ENCODE assay signal across 31 cellular contexts in the genomic region with DNA sequence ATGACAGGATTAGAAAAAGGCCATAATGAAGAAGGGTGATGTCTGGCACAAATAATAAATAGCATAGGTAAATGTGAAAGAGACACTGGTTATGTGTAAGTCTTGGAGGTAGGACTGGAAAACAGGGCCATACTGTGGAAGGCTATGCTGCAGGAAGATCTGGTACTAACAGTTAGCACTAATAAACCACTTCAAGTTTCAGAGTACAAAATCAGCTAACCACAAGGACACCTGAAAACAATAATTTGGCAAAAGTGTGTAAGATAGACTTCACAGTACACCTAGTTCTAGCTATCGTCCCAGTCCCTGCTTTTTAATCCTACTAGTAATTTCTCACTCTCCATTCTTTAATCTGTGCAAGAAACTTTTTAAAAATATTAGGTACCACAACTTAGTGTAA. TPM values are rescaled to one million over a fixed set of nuclear protein-coding genes. Genes with fewer than 3 reads are reported as not detected.
DNase-seq lines count a peak whose midpoint lies in the region; ATAC-seq and TF ChIP-seq lines count a peak whose summit lies in the region.
"Had no signal": no experiment of that assay in that cellular context is flagged by ENCODE, and none has a peak within 500 bp of the region (broad histone marks: within the 10 kb centered on the region; RNA-seq: fewer than 3 reads in every experiment).

No MANE protein-coding gene starts in this region.

- H3K36me3 ChIP-seq in DND-41 (ENCODE audit: insufficient read depth, low read length) (peaks cover 43% of the 10 kb centered on the region; the same call in 1 of the 2 replicates), MM.1S (replicated peaks; ENCODE audit: insufficient read depth, low read length) (no peaks in the 10 kb centered on the region), GM23248 (ENCODE audit: low read depth) (no peaks in the 10 kb centered on the region)
- H3K36me3 ChIP-seq: brain microvascular endothelial cell had no signal

- H3K9me3 ChIP-seq in DND-41 (ENCODE audit: insufficient read depth, low read length, severe bottlenecking) (no peaks in the 10 kb centered on the region), MM.1S (replicated peaks; ENCODE audit: insufficient read depth, low read length) (no peaks in the 10 kb centered on the region), GM23248 (ENCODE audit: low read depth) (no peaks in the 10 kb centered on the region)
- H3K9me3 ChIP-seq: A549, esophagus squamous epithelium, suprapubic skin, upper lobe of left lung had no signal

- H3K79me2 ChIP-seq in DND-41 (ENCODE audit: insufficient read depth, low read length): no peaks in the 10 kb centered on the region
- no peaks in the 10 kb centered on the region for H3K79me2 ChIP-seq in MM.1S (ENCODE audit: low read length)
- no peaks in the 10 kb centered on the region for H3K79me2 ChIP-seq in GM23248 (ENCODE audit: insufficient read depth)
- H3K79me2 ChIP-seq: parathyroid adenoma had no signal

- no peak overlapping the region for H3K4me3 ChIP-seq in DND-41 (ENCODE audit: low read depth in 1 of 2, low read length in 2 of 2)
- no peak overlapping the region for H3K4me3 ChIP-seq in MM.1S (ENCODE audit: low read length)
- no peak overlapping the region for H3K4me3 ChIP-seq in GM23248
- H3K4me3 ChIP-seq: A549, esophagus squamous epithelium, GM23338, suprapubic skin, upper lobe of left lung had no signal

- H3F3A ChIP-seq in MM.1S (ENCODE audit: insufficient read depth, low read length) (peaks cover 6% of the 10 kb centered on the region; the same call in 1 of the 2 replicates), GM23248 (ENCODE audit: insufficient read depth) (no peaks in the 10 kb centered on the region)

- H3K27ac ChIP-seq in DND-41 (ENCODE audit: low read length): no peak overlapping the region
- H3K27ac ChIP-seq in MM.1S (ENCODE audit: low read length): peak overlapping the region; percentile 11; the same call in 1 of the 2 replicates
- no peak overlapping the region for H3K27ac ChIP-seq in GM23248
- H3K27ac ChIP-seq: A549, brain microvascular endothelial cell, esophagus squamous epithelium, foreskin keratinocyte, parathyroid adenoma, suprapubic skin, upper lobe of left lung had no signal

- no peaks in the 10 kb centered on the region for H3K4me1 Mint-ChIP-seq in glutamatergic neuron (ENCODE audit: low read depth, unreplicated experiment)
- H3K4me1 Mint-ChIP-seq in activated T-cell treated with anti-CD3 and anti-CD28 coated beads, Interleukin-2, amount 50 U/mL, for 4 hours (ENCODE audit: low read depth): no peaks in the 10 kb centered on the region
- H3K4me1 Mint-ChIP-seq: GM23338 had no signal

- ATAC-seq in DND-41 (ENCODE audit: insufficient read depth, low read depth): 0 out of 3 replicates have a peak, but pooled peaks have one; percentile 17
- ATAC-seq in GM18909 (IDR thresholded peaks at IDR 0.05; ENCODE audit: poor library complexity, unreplicated experiment): peak; percentile 55
- peak; percentile 40 for ATAC-seq in GM21786 (IDR thresholded peaks at IDR 0.05; ENCODE audit: unreplicated experiment)
- ATAC-seq in activated T-cell treated with anti-CD3 and anti-CD28 coated beads, Interleukin-2, amount 50 U/mL, for 4 hours: no peak
- ATAC-seq in HG03520 (IDR thresholded peaks at IDR 0.05; ENCODE audit: unreplicated experiment): no peak
- ATAC-seq: A549; activated CD8-positive, alpha-beta T cell treated with anti-CD3 and anti-CD28 coated beads, Interleukin-2, amount 10 ng/mL, durations not matched to agents 7 days and 5 days; activated naive CD4-positive, alpha-beta T cell treated with anti-CD3 and anti-CD28 coated beads, Interleukin-2, amount 50 U/mL, for 72 hours; activated T-helper 17 cell treated with anti-CD3 and anti-CD28 coated beads, Interleukin-2, amount 50 U/mL, for 72 hours; foreskin keratinocyte; GM23338 had no signal

- WGBS in GM23248 (ENCODE audit: low coverage in 1 of 2, low lambda C conversion rate in 2 of 2, missing lambda C conversion rate in 2 of 2), 2 experiments: 94 to 96% methylated on average over 1 of the region's 1 CpG

- H3K9ac ChIP-seq in DND-41 (ENCODE audit: low read depth, low read length): no peak overlapping the region
- no peak overlapping the region for H3K9ac ChIP-seq in MM.1S (ENCODE audit: low read length)
- H3K9ac ChIP-seq in GM23248: no peak overlapping the region
- H3K9ac ChIP-seq: parathyroid adenoma had no signal

- no peaks in the 10 kb centered on the region for H3K9me3 Mint-ChIP-seq in glutamatergic neuron (ENCODE audit: unreplicated experiment)
- no peaks in the 10 kb centered on the region for H3K9me3 Mint-ChIP-seq in activated T-cell treated with anti-CD3 and anti-CD28 coated beads, Interleukin-2, amount 50 U/mL, for 4 hours
- H3K9me3 Mint-ChIP-seq: activated naive CD4-positive, alpha-beta T cell treated with anti-CD3 and anti-CD28 coated beads, Interleukin-2, amount 50 U/mL, for 72 hours; activated T-helper 17 cell treated with anti-CD3 and anti-CD28 coated beads, Interleukin-2, amount 50 U/mL, for 72 hours; CD4-positive, CD25-positive, alpha-beta regulatory T cell; GM23338 had no signal

- H3K9me2 ChIP-seq in MM.1S (replicated peaks; ENCODE audit: insufficient read depth, low read length): no peaks in the 10 kb centered on the region
- no peaks in the 10 kb centered on the region for H3K9me2 ChIP-seq in GM23248 (ENCODE audit: insufficient read depth)

- H4K20me1 ChIP-seq in DND-41 (ENCODE audit: insufficient read depth, low read length) (no peaks in the 10 kb centered on the region), MM.1S (ENCODE audit: insufficient read depth, low read length) (no peaks in the 10 kb centered on the region), GM23248 (ENCODE audit: insufficient read depth) (no peaks in the 10 kb centered on the region; the same call in 1 of the 2 replicates)

- H2AFZ ChIP-seq in DND-41 (ENCODE audit: low read depth, low read length) (no peak overlapping the region), MM.1S (ENCODE audit: low read length) (no peak overlapping the region), GM23248 (no peak overlapping the region)
- H2AFZ ChIP-seq: GM23338, parathyroid adenoma had no signal

- TF ChIP-seq CTCF in DND-41 (IDR thresholded peaks at IDR 0.05; ENCODE audit: borderline replicate concordance, extremely low read depth, low read length, poor library complexity, severe bottlenecking): no peak
- no peak for TF ChIP-seq CTCF in MM.1S (IDR thresholded peaks at IDR 0.05; ENCODE audit: low read length)
- TF ChIP-seq CTCF in glutamatergic neuron (IDR thresholded peaks at IDR 0.05; ENCODE audit: partially characterized antibody, unreplicated experiment): no peak

- H3K4me1 ChIP-seq in DND-41 (ENCODE audit: insufficient read depth, low read length) (no peaks in the 10 kb centered on the region), MM.1S (ENCODE audit: low read length) (peaks cover 13% of the 10 kb centered on the region), GM23248 (ENCODE audit: insufficient read depth) (no peaks in the 10 kb centered on the region)
- H3K4me1 ChIP-seq: esophagus squamous epithelium, foreskin keratinocyte, parathyroid adenoma, suprapubic skin, upper lobe of left lung had no signal

- DNase-seq in DND-41: no peak
- DNase-seq in MM.1S: peak; percentile 69
- no peak for DNase-seq in glutamatergic neuron
- no peak for DNase-seq in activated T-cell treated with anti-CD3 and anti-CD28 coated beads, Interleukin-2, amount 50 U/mL, for 4 hours
- no peak for DNase-seq in GM23248
- DNase-seq: activated CD8-positive, alpha-beta T cell treated with anti-CD3 and anti-CD28 coated beads, Interleukin-2, amount 10 ng/mL, durations not matched to agents 7 days and 5 days; AML-193; amygdala; brain microvascular endothelial cell; Calu3; CD4-positive, CD25-positive, alpha-beta regulatory T cell; esophagus squamous epithelium; foreskin keratinocyte; IMR-90; NCI-H1048; NCI-H1694; NCI-H446; NCI-H748 treated with DMSO at 0.1 percent for 48 hours; retina; SIG-M5; stimulated activated naive CD4-positive, alpha-beta T cell treated with Interleukin-2 at 50 U/mL for 16 hours; upper lobe of left lung had no signal

- H3K27me3 ChIP-seq in DND-41 (ENCODE audit: insufficient read depth, low read length, poor library complexity) (no peaks in the 10 kb centered on the region), MM.1S (replicated peaks; ENCODE audit: insufficient read depth, low read length) (no peaks in the 10 kb centered on the region), GM23248 (replicated peaks; ENCODE audit: insufficient read depth) (no peaks in the 10 kb centered on the region)
- H3K27me3 ChIP-seq: brain microvascular endothelial cell, esophagus squamous epithelium, foreskin keratinocyte, suprapubic skin, upper lobe of left lung had no signal

- H3K4me3 Mint-ChIP-seq in glutamatergic neuron (ENCODE audit: unreplicated experiment): no peak overlapping the region
- H3K4me3 Mint-ChIP-seq in activated T-cell treated with anti-CD3 and anti-CD28 coated beads, Interleukin-2, amount 50 U/mL, for 4 hours: no peak overlapping the region
- H3K4me3 Mint-ChIP-seq: activated CD8-positive, alpha-beta T cell treated with anti-CD3 and anti-CD28 coated beads, Interleukin-2, amount 10 ng/mL, durations not matched to agents 7 days and 5 days; activated T-helper 17 cell treated with anti-CD3 and anti-CD28 coated beads, Interleukin-2, amount 50 U/mL, for 72 hours; CD4-positive, CD25-positive, alpha-beta regulatory T cell; GM23338 had no signal

- H3K4me2 ChIP-seq in DND-41 (ENCODE audit: insufficient read depth, low read length): no peak overlapping the region
- no peak overlapping the region for H3K4me2 ChIP-seq in MM.1S (ENCODE audit: low read depth, low read length)
- H3K4me2 ChIP-seq in GM23248 (ENCODE audit: unreplicated experiment): no peak overlapping the region
- H3K4me2 ChIP-seq: A549, GM23338 had no signal

- no peaks in the 10 kb centered on the region for H3K36me3 Mint-ChIP-seq in glutamatergic neuron (ENCODE audit: unreplicated experiment)
- H3K36me3 Mint-ChIP-seq in activated T-cell treated with anti-CD3 and anti-CD28 coated beads, Interleukin-2, amount 50 U/mL, for 4 hours (ENCODE audit: insufficient read depth): peaks cover 49% of the 10 kb centered on the region

- H3K27ac Mint-ChIP-seq in glutamatergic neuron (ENCODE audit: unreplicated experiment): no peak overlapping the region
- H3K27ac Mint-ChIP-seq: activated CD8-positive, alpha-beta T cell treated with anti-CD3 and anti-CD28 coated beads, Interleukin-2, amount 10 ng/mL, durations not matched to agents 7 days and 5 days; activated naive CD4-positive, alpha-beta T cell treated with anti-CD3 and anti-CD28 coated beads, Interleukin-2, amount 50 U/mL, for 72 hours; activated T-helper 17 cell treated with anti-CD3 and anti-CD28 coated beads, Interleukin-2, amount 50 U/mL, for 72 hours; CD4-positive, CD25-positive, alpha-beta regulatory T cell; GM23338 had no signal

- in situ Hi-C loops in GM23248 (cut with MboI): no loop called here

- H3K27me3 Mint-ChIP-seq in glutamatergic neuron (ENCODE audit: unreplicated experiment): no peaks in the 10 kb centered on the region
- H3K27me3 Mint-ChIP-seq in activated T-cell treated with anti-CD3 and anti-CD28 coated beads, Interleukin-2, amount 50 U/mL, for 4 hours (ENCODE audit: low read depth): no peaks in the 10 kb centered on the region
- H3K27me3 Mint-ChIP-seq: activated T-helper 17 cell treated with anti-CD3 and anti-CD28 coated beads, Interleukin-2, amount 50 U/mL, for 72 hours; CD4-positive, CD25-positive, alpha-beta regulatory T cell had no signal

RNA-seq across cellular contexts. Expression of a gene that starts 44.3 kb away (rescaled TPM):
- 15.0 TPM for total RNA-seq in glutamatergic neuron (ENCODE audit: unreplicated experiment)
- 10 to 100 TPM; 11.4 to 13.3 (median 11.5) TPM for total RNA-seq in activated T-cell treated with anti-CD3 and anti-CD28 coated beads, Interleukin-2, amount 50 U/mL, for 4 hours
- total RNA-seq in GM23248 (2014; rRNA removed; shearing (Covaris generic)): 6.9 and 25.8 TPM in 2 replicates
- polyA plus RNA-seq in GM23248 (2016; fragmentation: Nextera tagmentation; extraction: Ambion mirVana): 3.4 and 3.5 TPM in 2 replicates

Comparison
In these comparisons a context has a peak if more than half of its experiments do, and no peak if none do; other contexts are left out.
1. ATAC-seq: peak in DND-41 (single experiment), GM18909 (single experiment) and GM21786 (single experiment); none in activated T-cell treated with anti-CD3 and anti-CD28 coated beads, Interleukin-2, amount 50 U/mL, for 4 hours (0 of 2) and HG03520 (single experiment).